9 cellular contexts compared by ENCODE assay signal in the genomic region with DNA sequence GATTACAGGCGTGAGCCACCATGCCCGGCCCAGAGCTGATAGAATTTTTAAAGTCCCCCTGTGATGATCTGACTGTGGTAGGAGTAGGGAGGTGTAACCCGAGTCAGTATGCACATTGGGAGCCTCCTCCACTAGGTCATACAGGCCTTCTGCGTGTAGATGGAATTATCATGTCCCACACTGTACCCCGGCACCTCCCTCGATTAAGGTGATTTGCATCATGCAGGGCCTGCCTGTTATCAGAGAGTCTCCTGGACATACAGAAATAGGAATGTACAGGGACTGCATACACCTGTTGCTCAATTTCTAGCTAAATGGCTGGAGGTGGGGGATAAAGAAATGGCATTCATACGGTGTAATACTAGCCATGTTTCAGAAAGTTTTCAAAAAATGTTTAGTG. TPM values are rescaled to one million over a fixed set of nuclear protein-coding genes. Genes with fewer than 3 reads are reported as not detected.
A peak's percentile ranks its signal among the peaks of the same experiment; 100 is the strongest.
DNase-seq lines count a peak whose midpoint lies in the region; ATAC-seq and TF ChIP-seq lines count a peak whose summit lies in the region.
"Had no signal": no experiment of that assay in that cellular context is flagged by ENCODE, and none has a peak within 500 bp of the region (broad histone marks: within the 10 kb centered on the region; RNA-seq: fewer than 3 reads in every experiment).

No MANE protein-coding gene starts in this region.

- peaks cover 3% of the 10 kb centered on the region for H3K4me1 ChIP-seq in iPS-15b (ENCODE audit: control insufficient read depth, insufficient read depth, low read length)
- H3K4me1 ChIP-seq in stomach = peaks cover 9 to 42% (median 24%) of the 10 kb centered on the region in 4 donors
- peaks cover 6% of the 10 kb centered on the region for H3K4me1 ChIP-seq in foreskin keratinocyte

- peak overlapping the region in 4 of 5 donors; percentile 90 to 93 (median 90) for H3K27ac ChIP-seq in stomach
- no peak overlapping the region for H3K27ac ChIP-seq in foreskin keratinocyte

- no peaks in the 10 kb centered on the region for H3K27me3 ChIP-seq in iPS-15b (ENCODE audit: control insufficient read depth, insufficient read depth, low read length)
- no peaks in the 10 kb centered on the region for H3K27me3 ChIP-seq in stomach
- H3K27me3 ChIP-seq in foreskin keratinocyte = no peaks in the 10 kb centered on the region

- H3K4me3 ChIP-seq in iPS-15b (ENCODE audit: low read depth, low read length) = peak overlapping the region; percentile 100
- H3K4me3 ChIP-seq in stomach = no peak overlapping the region

- peaks cover 20% of the 10 kb centered on the region for H3K36me3 ChIP-seq in iPS-15b (ENCODE audit: control insufficient read depth, insufficient read depth, low read length)
- H3K36me3 ChIP-seq in stomach = peaks cover 8 to 52% (median 51%) of the 10 kb centered on the region in 4 donors

- H3K9me3 ChIP-seq in iPS-15b (ENCODE audit: control insufficient read depth, insufficient read depth, low read length) (no peaks in the 10 kb centered on the region), stomach (peaks cover 0 to 25% (median 15%) of the 10 kb centered on the region in 4 donors)

- no peak for TF ChIP-seq CTCF in activated CD8-positive, alpha-beta T cell treated with anti-CD3 and anti-CD28 coated beads for 36 hours (IDR thresholded peaks at IDR 0.05)
- TF ChIP-seq CTCF in stomach (IDR thresholded peaks at IDR 0.05) = no peak
- no peak for TF ChIP-seq CTCF in foreskin keratinocyte (conservative IDR thresholded peaks at IDR 0.05)

- H3K9ac ChIP-seq in iPS-15b (ENCODE audit: low read depth, low read length) = no peak overlapping the region

- H3K9me3 Mint-ChIP-seq in activated CD8-positive, alpha-beta memory T cell treated with anti-CD3 and anti-CD28 coated beads, Interleukin-2, amount 10 ng/mL, durations not matched to agents 7 days and 5 days (ENCODE audit: low read depth) = peaks cover 7% of the 10 kb centered on the region
- H3K9me3 Mint-ChIP-seq in activated CD8-positive, alpha-beta T cell treated with anti-CD3 and anti-CD28 coated beads for 36 hours = peaks cover 3% of the 10 kb centered on the region

- peak overlapping the region; percentile 99 for H3K4me3 Mint-ChIP-seq in activated CD8-positive, alpha-beta memory T cell treated with anti-CD3 and anti-CD28 coated beads, Interleukin-2, amount 10 ng/mL, durations not matched to agents 7 days and 5 days
- peak overlapping the region; percentile 84 for H3K4me3 Mint-ChIP-seq in activated CD8-positive, alpha-beta T cell treated with anti-CD3 and anti-CD28 coated beads for 36 hours

- 84 to 91% (median 86%) methylated on average over 7 of the region's 7 CpGs for WGBS in stomach, 5 donors

- TF ChIP-seq EP300 in stomach (IDR thresholded peaks at IDR 0.05) = no peak

- H3K4me1 Mint-ChIP-seq in activated CD8-positive, alpha-beta memory T cell treated with anti-CD3 and anti-CD28 coated beads, Interleukin-2, amount 10 ng/mL, durations not matched to agents 7 days and 5 days = peaks cover 39% of the 10 kb centered on the region
- H3K4me1 Mint-ChIP-seq in activated CD8-positive, alpha-beta T cell treated with anti-CD3 and anti-CD28 coated beads for 36 hours (ENCODE audit: low read depth) = peaks cover 37% of the 10 kb centered on the region

- intact Hi-C loops in activated CD8-positive, alpha-beta T cell treated with anti-CD3 and anti-CD28 coated beads for 36 hours (cut with micrococcal nuclease) = no loop called here
- intact Hi-C loops in stomach (cut with DNase I; ENCODE audit: low total_unique reads) = no loop called here

- no peaks in the 10 kb centered on the region for H3K27me3 Mint-ChIP-seq in activated CD8-positive, alpha-beta memory T cell treated with anti-CD3 and anti-CD28 coated beads, Interleukin-2, amount 10 ng/mL, durations not matched to agents 7 days and 5 days
- no peaks in the 10 kb centered on the region for H3K27me3 Mint-ChIP-seq in activated CD8-positive, alpha-beta T cell treated with anti-CD3 and anti-CD28 coated beads for 36 hours

- ATAC-seq in activated CD8-positive, alpha-beta memory T cell treated with anti-CD3 and anti-CD28 coated beads, Interleukin-2, amount 10 ng/mL, durations not matched to agents 7 days and 5 days = no peak
- ATAC-seq in activated CD8-positive, alpha-beta T cell treated with anti-CD3 and anti-CD28 coated beads for 36 hours = no peak
- ATAC-seq in foreskin keratinocyte = no peak

- DNase-seq in activated CD8-positive, alpha-beta memory T cell treated with anti-CD3 and anti-CD28 coated beads, Interleukin-2, amount 10 ng/mL, durations not matched to agents 7 days and 5 days = no peak
- DNase-seq in activated CD8-positive, alpha-beta memory T cell treated with anti-CD3 and anti-CD28 coated beads, Interleukin-2, amount 50 U/mL, for 4 hours = no peak
- DNase-seq in activated CD8-positive, alpha-beta T cell treated with anti-CD3 and anti-CD28 coated beads for 36 hours = no peak
- DNase-seq in stomach = no peak
- no peak for DNase-seq in NAMALWA (ENCODE audit: low spot score)
- DNase-seq in foreskin keratinocyte = no peak
- DNase-seq in GOT3 (lab: John Stamatoyannopoulos, UW) = no peak
- DNase-seq: effector CD4-positive, alpha-beta T cell had no signal

- peak overlapping the region; percentile 100 for H3K27ac Mint-ChIP-seq in activated CD8-positive, alpha-beta memory T cell treated with anti-CD3 and anti-CD28 coated beads, Interleukin-2, amount 10 ng/mL, durations not matched to agents 7 days and 5 days
- H3K27ac Mint-ChIP-seq in activated CD8-positive, alpha-beta T cell treated with anti-CD3 and anti-CD28 coated beads for 36 hours = peak overlapping the region; percentile 95

- no peak for TF ChIP-seq POLR2A in stomach (IDR thresholded peaks at IDR 0.05)

- CTCF ChIA-PET in activated CD8-positive, alpha-beta memory T cell treated with anti-CD3 and anti-CD28 coated beads, Interleukin-2, amount 10 ng/mL, durations not matched to agents 7 days and 5 days (lab: Charles Lee) = no interaction called here
- CTCF ChIA-PET in activated CD8-positive, alpha-beta T cell treated with anti-CD3 and anti-CD28 coated beads for 36 hours (lab: Charles Lee) = no interaction called here

- POLR2A ChIA-PET in activated CD8-positive, alpha-beta T cell treated with anti-CD3 and anti-CD28 coated beads for 36 hours (lab: Charles Lee) = interaction anchor here (0.5 to 1.2 kb wide), 3 partner anchors 19 to 51 kb away, joined by 3 read pairs; no protein-coding TSS in a partner anchor

- peaks cover 74% of the 10 kb centered on the region for H3K36me3 Mint-ChIP-seq in activated CD8-positive, alpha-beta memory T cell treated with anti-CD3 and anti-CD28 coated beads, Interleukin-2, amount 10 ng/mL, durations not matched to agents 7 days and 5 days
- H3K36me3 Mint-ChIP-seq in activated CD8-positive, alpha-beta T cell treated with anti-CD3 and anti-CD28 coated beads for 36 hours (ENCODE audit: low read depth) = peaks cover 71% of the 10 kb centered on the region

RNA-seq across cellular contexts. Expression of a gene that starts 0.9 kb away (rescaled TPM):
- 10 to 100 TPM; 78.3 to 82.7 TPM for total RNA-seq in activated CD8-positive, alpha-beta memory T cell treated with anti-CD3 and anti-CD28 coated beads, Interleukin-2, amount 10 ng/mL, durations not matched to agents 7 days and 5 days
- total RNA-seq in activated CD8-positive, alpha-beta T cell treated with anti-CD3 and anti-CD28 coated beads for 36 hours = 10 to 100 TPM; 40.6 to 43.0 TPM
- 10 to 100 TPM; 25.2 to 93.6 (median 48.4) TPM for total RNA-seq in stomach
- 10 to 100 TPM; 25.0 to 45.1 (median 35.1) TPM for polyA plus RNA-seq in stomach
- 36.1 and 37.2 TPM in 2 replicates for total RNA-seq in foreskin keratinocyte
- 40.6 and 49.2 TPM in 2 replicates for polyA plus RNA-seq in foreskin keratinocyte

RNA-seq across cellular contexts. Expression of a gene that starts 22.5 kb away (rescaled TPM):
- 1 to 10 TPM; 4.4 to 6.3 TPM for total RNA-seq in activated CD8-positive, alpha-beta memory T cell treated with anti-CD3 and anti-CD28 coated beads, Interleukin-2, amount 10 ng/mL, durations not matched to agents 7 days and 5 days
- total RNA-seq in activated CD8-positive, alpha-beta T cell treated with anti-CD3 and anti-CD28 coated beads for 36 hours = 1 to 10 TPM; 2.6 to 2.9 TPM
- 1 to 10 TPM in 3 of 5 donors, under 1 TPM in 1, not detected in 1; 0.45 to 5.2 (median 1.6) TPM for total RNA-seq in stomach
- polyA plus RNA-seq in stomach = 1 to 10 TPM in 1 of 3 donors, under 1 TPM in 2; 0.75 to 1.4 (median 0.83) TPM
- 2.9 and 3.6 TPM in 2 replicates for total RNA-seq in foreskin keratinocyte
- polyA plus RNA-seq in foreskin keratinocyte = 1.0 and 1.3 TPM in 2 replicates

RNA-seq across cellular contexts. Expression of a gene that starts 25.5 kb away (rescaled TPM):
- 1 to 10 TPM; 4.8 to 5.0 TPM for total RNA-seq in activated CD8-positive, alpha-beta memory T cell treated with anti-CD3 and anti-CD28 coated beads, Interleukin-2, amount 10 ng/mL, durations not matched to agents 7 days and 5 days
- 1 to 10 TPM; 5.2 to 5.8 TPM for total RNA-seq in activated CD8-positive, alpha-beta T cell treated with anti-CD3 and anti-CD28 coated beads for 36 hours
- total RNA-seq in stomach (1 to 10 TPM; 1.4 to 9.0 (median 4.9) TPM), foreskin keratinocyte (4.8 and 5.2 TPM in 2 replicates)
- polyA plus RNA-seq in stomach (1 to 10 TPM in 1 of 3 donors, under 1 TPM in 2; 0.81 to 1.1 (median 0.95) TPM), foreskin keratinocyte (0.71 and 0.85 TPM in 2 replicates)

RNA-seq across cellular contexts. Expression of a gene that starts 49.0 kb away (rescaled TPM):
- total RNA-seq in activated CD8-positive, alpha-beta memory T cell treated with anti-CD3 and anti-CD28 coated beads, Interleukin-2, amount 10 ng/mL, durations not matched to agents 7 days and 5 days = 10 to 100 TPM; 12.2 to 12.8 TPM
- total RNA-seq in activated CD8-positive, alpha-beta T cell treated with anti-CD3 and anti-CD28 coated beads for 36 hours = 10 to 100 TPM; 35.2 to 36.2 TPM
- 10 to 100 TPM in 1 of 5 donors, 1 to 10 TPM in 2, not detected in 2; 1.1 to 30.9 (median 1.7) TPM for total RNA-seq in stomach
- 10 to 100 TPM; 19.7 to 61.7 (median 33.8) TPM for polyA plus RNA-seq in stomach
- total RNA-seq in foreskin keratinocyte = 6.6 and 10.4 TPM in 2 replicates
- 11.4 and 14.9 TPM in 2 replicates for polyA plus RNA-seq in foreskin keratinocyte

RNA-seq across cellular contexts. Expression of a gene that starts 58.3 kb away (rescaled TPM):
- under 1 TPM; 0.87 to 0.91 TPM for total RNA-seq in activated CD8-positive, alpha-beta memory T cell treated with anti-CD3 and anti-CD28 coated beads, Interleukin-2, amount 10 ng/mL, durations not matched to agents 7 days and 5 days
- total RNA-seq in activated CD8-positive, alpha-beta T cell treated with anti-CD3 and anti-CD28 coated beads for 36 hours = 1 to 10 TPM; 1.3 to 1.6 TPM
- total RNA-seq in stomach (10 to 100 TPM in 1 of 5 donors, 1 to 10 TPM in 2, under 1 TPM in 1, not detected in 1; 0.14 to 12.3 (median 3.2) TPM), foreskin keratinocyte (0.28 and 0.41 TPM in 2 replicates)
- polyA plus RNA-seq in stomach (1 to 10 TPM in 1 of 3 donors, under 1 TPM in 2; 0.12 to 1.0 (median 0.46) TPM), foreskin keratinocyte (0.33 and 0.43 TPM in 2 replicates)
